Comparison of ENCODE assay signal across 2 cellular contexts in the genomic region with DNA sequence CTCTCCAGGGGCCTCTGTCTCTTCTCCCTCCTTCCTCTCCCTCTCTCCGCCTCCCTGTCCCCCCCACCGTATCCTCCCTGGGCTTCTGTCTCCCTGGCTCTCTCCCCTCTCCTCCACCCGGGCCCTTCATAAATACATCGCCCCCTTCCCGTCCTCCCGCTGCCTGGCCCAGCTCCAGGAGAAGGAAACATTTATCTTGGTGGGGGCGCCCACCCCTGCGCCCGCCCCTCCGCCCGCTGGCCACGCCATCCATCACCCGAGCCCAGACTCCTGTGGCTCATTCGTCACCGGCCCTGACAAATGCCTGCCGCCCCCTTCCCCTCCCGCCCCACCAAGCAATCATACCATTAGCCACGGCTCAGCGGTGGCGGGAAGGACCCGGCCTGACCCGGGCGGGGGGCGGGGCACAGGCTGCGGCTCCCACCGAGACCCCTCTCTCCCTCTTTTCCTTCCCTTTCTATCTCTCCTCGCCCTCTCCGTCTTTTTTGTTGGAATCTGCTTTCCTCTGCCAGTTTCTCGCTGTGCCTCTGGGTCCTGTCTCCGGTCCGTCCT.
TF ChIP-seq lines count a peak whose summit lies in the region.

No MANE protein-coding gene starts in this region.

TF ChIP-seq in GM12878, 131 proteins besides CTCF, POLR2A, EP300 and RAD21:
- TF ChIP-seq ZZZ3 (IDR thresholded peaks at IDR 0.05; ENCODE audit: control insufficient read depth, insufficient read length, low read depth) (no peak), SUZ12 (IDR thresholded peaks at IDR 0.05; ENCODE audit: unreplicated experiment) (peak; percentile 65), ATF2 (IDR thresholded peaks at IDR 0.05; ENCODE audit: low read length) (no peak), GATAD2B (conservative IDR thresholded peaks at IDR 0.05; ENCODE audit: low read depth) (no peak), STAT1 (conservative IDR thresholded peaks at IDR 0.05) (no peak), PAX8 (IDR thresholded peaks at IDR 0.05) (no peak), RB1 (IDR thresholded peaks at IDR 0.05; ENCODE audit: borderline replicate concordance) (no peak), ZBED1 (IDR thresholded peaks at IDR 0.05; ENCODE audit: borderline replicate concordance) (no peak)

TF ChIP-seq in neural cell, 6 proteins besides CTCF, POLR2A, EP300 and RAD21:
- TF ChIP-seq SMC3 (conservative IDR thresholded peaks at IDR 0.05; ENCODE audit: poor library complexity) (no peak), POLR2AphosphoS5 (IDR thresholded peaks at IDR 0.05) (peak; percentile 55), MXI1 (conservative IDR thresholded peaks at IDR 0.05; ENCODE audit: poor library complexity, severe bottlenecking) (no peak), TAF1 (IDR thresholded peaks at IDR 0.05; ENCODE audit: low read depth) (peak; percentile 36), REST (IDR thresholded peaks at IDR 0.05; ENCODE audit: borderline replicate concordance) (no peak), EZH2 (IDR thresholded peaks at IDR 0.05; ENCODE audit: borderline replicate concordance, insufficient read depth, low read length, poor library complexity, severe bottlenecking) (no peak)
